Comparison of ENCODE assay signal across 33 cellular contexts in genomic region chr6:22794844-22795243, GRCh38.
"Had no signal": no experiment of that assay in that cellular context is flagged by ENCODE, and none has a peak within 500 bp of the region (broad histone marks: within the 10 kb centered on the region; RNA-seq: fewer than 3 reads in every experiment).

No MANE protein-coding gene starts in this region.

- H3K4me1 ChIP-seq: adrenal gland, ascending aorta, body of pancreas, breast epithelium had no signal

- H3K27me3 ChIP-seq: adrenal gland, ascending aorta, body of pancreas, brain microvascular endothelial cell, breast epithelium, cardiac muscle cell had no signal

- H3K36me3 ChIP-seq: adrenal gland, ascending aorta, brain microvascular endothelial cell, breast epithelium, cardiac muscle cell had no signal

- H3K9me3 ChIP-seq: adrenal gland had no signal

- H3K4me3 ChIP-seq: adrenal gland, ascending aorta, body of pancreas, breast epithelium, cardiac muscle cell had no signal

- H3K27ac ChIP-seq: adrenal gland, ascending aorta, body of pancreas, brain microvascular endothelial cell, breast epithelium, cardiac muscle cell had no signal

- ATAC-seq: activated naive CD4-positive, alpha-beta T cell treated with anti-CD3 and anti-CD28 coated beads, Interleukin-2, amount 50 U/mL, for 72 hours; activated naive CD8-positive, alpha-beta T cell treated with anti-CD3 and anti-CD28 coated beads, Interleukin-2, amount 50 U/mL, for 24 hours; activated T-cell treated with anti-CD3 and anti-CD28 coated beads, Interleukin-2, amount 50 U/mL, for 4 hours; activated T-cell treated with anti-CD3 and anti-CD28 coated beads, Interleukin-2, amount 50 U/mL, for 72 hours; activated T-helper 17 cell treated with anti-CD3 and anti-CD28 coated beads, Interleukin-2, amount 50 U/mL, for 72 hours; body of pancreas had no signal

- DNase-seq: activated effector memory CD4-positive, alpha-beta T cell treated with anti-CD3 and anti-CD28 coated beads, Interleukin-2, amount 50 U/mL, for 16 hours; activated effector memory CD4-positive, alpha-beta T cell treated with Interleukin-2 at 50 U/mL for 16 hours; activated gamma-delta T cell; activated gamma-delta T cell treated with Interleukin-2 at 50 U/mL for 16 hours; activated naive CD4-positive, alpha-beta T cell; activated naive CD4-positive, alpha-beta T cell treated with anti-CD3 and anti-CD28 coated beads for 36 hours; activated naive CD4-positive, alpha-beta T cell treated with anti-CD3 and anti-CD28 coated beads, Interleukin-2, amount 10 ng/mL, durations not matched to agents 7 days and 5 days; activated naive CD4-positive, alpha-beta T cell treated with anti-CD3 and anti-CD28 coated beads, Interleukin-2, amount 50 U/mL, for 16 hours; activated naive CD4-positive, alpha-beta T cell treated with Interleukin-2 at 50 U/mL for 16 hours; activated naive CD8-positive, alpha-beta T cell treated with anti-CD3 and anti-CD28 coated beads for 36 hours; activated naive CD8-positive, alpha-beta T cell treated with anti-CD3 and anti-CD28 coated beads, Interleukin-2, amount 10 ng/mL, durations not matched to agents 7 days and 5 days; activated naive CD8-positive, alpha-beta T cell treated with anti-CD3 and anti-CD28 coated beads, Interleukin-2, amount 50 U/mL, for 24 hours; activated T-cell treated with anti-CD3 and anti-CD28 coated beads for 4 hours; activated T-cell treated with anti-CD3 and anti-CD28 coated beads, Interleukin-2, amount 50 U/mL, for 1 hour; activated T-cell treated with anti-CD3 and anti-CD28 coated beads, Interleukin-2, amount 50 U/mL, for 24 hours; activated T-cell treated with anti-CD3 and anti-CD28 coated beads, Interleukin-2, amount 50 U/mL, for 4 hours; activated T-cell treated with anti-CD3 and anti-CD28 coated beads, Interleukin-2, amount 50 U/mL, for 48 hours; activated T-cell treated with anti-CD3 and anti-CD28 coated beads, Interleukin-2, amount 50 U/mL, for 72 hours; adrenal gland; amniotic stem cell; amygdala; anterior cingulate cortex; aorta; body of pancreas; brain microvascular endothelial cell; caudate nucleus; central memory CD4-positive, alpha-beta T cell; cerebellar nuclear complex had no signal
